In genomic region chr9:99825158-99826046, GRCh38 we compare ENCODE assay signal across 8 cellular contexts. TPM values are rescaled to one million over a fixed set of nuclear protein-coding genes. Genes with fewer than 3 reads are reported as not detected.
DNase-seq lines count a peak whose midpoint lies in the region; ATAC-seq and TF ChIP-seq lines count a peak whose summit lies in the region.

No MANE protein-coding gene starts in this region.

- dilution Hi-C loops in mammary epithelial cell (cut with HindIII; ENCODE audit: low sequenced_read_pairs) = no loop called here

- H3K9ac ChIP-seq in mammary epithelial cell (ENCODE audit: insufficient read depth, low read length) (no peak overlapping the region), adipocyte (ENCODE audit: low read length) (peak overlapping the region; percentile 79)

- H3K36me3 ChIP-seq in breast epithelium (no peaks in the 10 kb centered on the region), mammary epithelial cell (ENCODE audit: insufficient read depth, low read length) (no peaks in the 10 kb centered on the region), adipocyte (ENCODE audit: control insufficient read depth, insufficient read depth, low read length, severe bottlenecking) (no peaks in the 10 kb centered on the region), right lobe of liver (no peaks in the 10 kb centered on the region), testis (ENCODE audit: low read depth, missing control alignments) (no peaks in the 10 kb centered on the region)

- no peaks in the 10 kb centered on the region for H4K20me1 ChIP-seq in mammary epithelial cell (ENCODE audit: insufficient read depth, low read length)

- H2AFZ ChIP-seq in mammary epithelial cell (ENCODE audit: low read depth, low read length) = no peak overlapping the region

- H3K27me3 ChIP-seq in breast epithelium = peaks cover 0 to 30% of the 10 kb centered on the region in 2 donors
- peaks cover 39% of the 10 kb centered on the region for H3K27me3 ChIP-seq in mammary epithelial cell (ENCODE audit: insufficient read depth, low read length)
- H3K27me3 ChIP-seq in adipocyte (replicated peaks; ENCODE audit: control insufficient read depth, insufficient read depth, low read length) = peaks cover 7% of the 10 kb centered on the region
- peaks cover 0 to 25% of the 10 kb centered on the region in 2 donors for H3K27me3 ChIP-seq in right lobe of liver
- no peaks in the 10 kb centered on the region for H3K27me3 ChIP-seq in testis

- DNase-seq in breast epithelium (ENCODE audit: low spot score in 2 of 2) (no peak), mammary epithelial cell (no peak), adipocyte (ENCODE audit: low read depth) (no peak), right lobe of liver (peak in 2 of 3 donors; percentile 25 to 57), testis (no peak), NCI-H524 treated with DMSO at 0.1 percent for 48 hours (lab: John Stamatoyannopoulos, UW) (no peak)
- no peak for DNase-seq in stimulated activated CD4-positive, alpha-beta T cell treated with anti-CD3 and anti-CD28 coated beads, Interleukin-2, amount 100 ng/mL, for 24 hours

- TF ChIP-seq POLR2A in breast epithelium (IDR thresholded peaks at IDR 0.05) = no peak
- no peak for TF ChIP-seq POLR2A in right lobe of liver (IDR thresholded peaks at IDR 0.05)
- TF ChIP-seq POLR2A in testis (IDR thresholded peaks at IDR 0.05) = no peak

- H3K4me2 ChIP-seq in mammary epithelial cell (ENCODE audit: insufficient read depth, low read depth, low read length) = no peak overlapping the region

- no TSS peak for BruUV-seq in mammary epithelial cell (replicated peaks; lab: Mats Ljungman, UMichigan)

- H3K4me1 ChIP-seq in breast epithelium (peaks cover 0 to 5% of the 10 kb centered on the region in 2 donors), mammary epithelial cell (ENCODE audit: insufficient read depth, low read length) (peaks cover 32% of the 10 kb centered on the region), adipocyte (ENCODE audit: control insufficient read depth, insufficient read depth, low read length) (peaks cover 5% of the 10 kb centered on the region), right lobe of liver (peaks cover 0 to 37% (median 10%) of the 10 kb centered on the region in 4 donors), testis (peaks cover 27% of the 10 kb centered on the region)

- WGBS in mammary epithelial cell (ENCODE audit: low coverage, missing lambda C conversion rate) = 68% methylated on average over 38 of the region's 44 CpGs
- WGBS in right lobe of liver (ENCODE audit: insufficient coverage, low coverage, low lambda C conversion rate, missing lambda C conversion rate) = 17% methylated on average over 26 of the region's 44 CpGs
- WGBS in testis, 2 donors = 36 to 38% methylated on average over 41 to 44 of the region's 44 CpGs

- ATAC-seq in right lobe of liver = no peak
- no peak for ATAC-seq in SK-N-SH treated with all-trans-retinoic acid at 6 μM for 48 hours

- intact Hi-C loops in breast epithelium (cut with DNase I; ENCODE audit: low total_unique reads) (no loop called here), mammary epithelial cell (cut with micrococcal nuclease) (loop anchor here (10.0 kb wide), 2 partner anchors 391 to 599 kb away; partner anchors contain the start of gene MSANTD3), right lobe of liver (cut with DNase I) (no loop called here), testis (cut with DNase I; ENCODE audit: low total_unique reads) (no loop called here)

- H3K4me3 ChIP-seq in breast epithelium (peak overlapping the region in 2 of 3 donors; percentile 91 to 96), mammary epithelial cell (replicated peaks in 1 of 3; ENCODE audit: insufficient read depth in 1 of 3, low read depth in 2 of 3, low read length in 3 of 3) (no peak overlapping the region), adipocyte (ENCODE audit: low read length) (peak overlapping the region; percentile 85), right lobe of liver (peak overlapping the region in 1 of 3 donors; percentile 67), testis (peak overlapping the region; percentile 83 to 97)

- H3K79me2 ChIP-seq in mammary epithelial cell (ENCODE audit: insufficient read depth, low read length) = no peaks in the 10 kb centered on the region

- H3K27ac ChIP-seq in breast epithelium = no peak overlapping the region
- no peak overlapping the region for H3K27ac ChIP-seq in mammary epithelial cell (ENCODE audit: insufficient read depth, low read depth, low read length)
- no peak overlapping the region for H3K27ac ChIP-seq in right lobe of liver
- H3K27ac ChIP-seq in testis = no peak overlapping the region

- H3K9me3 ChIP-seq in breast epithelium (no peaks in the 10 kb centered on the region), mammary epithelial cell (replicated peaks; ENCODE audit: insufficient read depth, low read length) (no peaks in the 10 kb centered on the region), adipocyte (ENCODE audit: control insufficient read depth, low read length) (no peaks in the 10 kb centered on the region), right lobe of liver (no peaks in the 10 kb centered on the region), testis (no peaks in the 10 kb centered on the region)

- CTCF ChIA-PET in mammary epithelial cell (lab: Charles Lee; ENCODE audit: low non-redundant PET) = no interaction called here

- in situ Hi-C loops in mammary epithelial cell (cut with MboI; ENCODE audit: low sequenced_read_pairs in 2 of 2) = loop anchor here in 1 of 2 donors (25.0 kb wide), 1 partner anchor 162 kb away; no protein-coding TSS in a partner anchor

- no peak for TF ChIP-seq CTCF in breast epithelium (IDR thresholded peaks at IDR 0.05)
- no peak for TF ChIP-seq CTCF in mammary epithelial cell (conservative IDR thresholded peaks at IDR 0.05 in 1 of 2, IDR thresholded peaks at IDR 0.05 in 1 of 2; ENCODE audit: extremely low read depth in 1 of 2, insufficient read depth in 1 of 2, low read depth in 1 of 2, low read length in 2 of 2)
- no peak for TF ChIP-seq CTCF in right lobe of liver (IDR thresholded peaks at IDR 0.05)
- TF ChIP-seq CTCF in testis (IDR thresholded peaks at IDR 0.05) = no peak

TF ChIP-seq in SK-N-SH treated with all-trans-retinoic acid at 6 μM for 48 hours, 23 proteins besides CTCF, POLR2A, EP300 and RAD21:
- TF ChIP-seq ISL1 (CRISPR knock-in tag; IDR thresholded peaks at IDR 0.05) (no peak), ARNTL (CRISPR knock-in tag; IDR thresholded peaks at IDR 0.05; ENCODE audit: borderline replicate concordance, low read depth) (no peak), ZFP3 (CRISPR knock-in tag; IDR thresholded peaks at IDR 0.05) (no peak), CSDC2 (CRISPR knock-in tag; IDR thresholded peaks at IDR 0.05) (no peak), TOX (CRISPR knock-in tag; IDR thresholded peaks at IDR 0.05; ENCODE audit: borderline replicate concordance) (no peak), SNAI2 (CRISPR knock-in tag; IDR thresholded peaks at IDR 0.05) (no peak), OSR1 (CRISPR knock-in tag; IDR thresholded peaks at IDR 0.05) (no peak), CSRNP3 (CRISPR knock-in tag; IDR thresholded peaks at IDR 0.05) (no peak)

RNA-seq across cellular contexts. Expression of gene NR4A3, which starts 3.7 kb away (rescaled TPM):
- total RNA-seq in breast epithelium (10 to 100 TPM in 1 of 3 donors, 1 to 10 TPM in 2; 1.3 to 34.1 (median 4.9) TPM), mammary epithelial cell (under 1 TPM; under 0.01 to 0.09 TPM), right lobe of liver (1 to 10 TPM in 1 of 6 experiments, under 1 TPM in 5; 0.13 to 1.2 (median 0.30) TPM), testis (1 to 10 TPM; 2.5 to 3.0 TPM)
- polyA plus RNA-seq in mammary epithelial cell (0.03 TPM), testis (ENCODE audit: insufficient read depth, low read depth, low replicate concordance) (1.7 TPM)
- polyA minus RNA-seq in mammary epithelial cell = not detected

Comparison
In these comparisons a context has a peak if more than half of its experiments do, and no peak if none do; other contexts are left out.
1. H3K4me3 ChIP-seq: peak in breast epithelium (2 of 3), adipocyte (single experiment) and testis (2 of 2); none in mammary epithelial cell (0 of 3).
2. DNase-seq: peak in right lobe of liver (2 of 3); none in breast epithelium (0 of 2), mammary epithelial cell (single experiment), adipocyte (single experiment), testis (single experiment), NCI-H524 treated with DMSO at 0.1 percent for 48 hours (single experiment) and stimulated activated CD4-positive, alpha-beta T cell treated with anti-CD3 and anti-CD28 coated beads, Interleukin-2, amount 100 ng/mL, for 24 hours (0 of 2).